Comparison of ENCODE assay signal across 1 cellular context in the genomic region with DNA sequence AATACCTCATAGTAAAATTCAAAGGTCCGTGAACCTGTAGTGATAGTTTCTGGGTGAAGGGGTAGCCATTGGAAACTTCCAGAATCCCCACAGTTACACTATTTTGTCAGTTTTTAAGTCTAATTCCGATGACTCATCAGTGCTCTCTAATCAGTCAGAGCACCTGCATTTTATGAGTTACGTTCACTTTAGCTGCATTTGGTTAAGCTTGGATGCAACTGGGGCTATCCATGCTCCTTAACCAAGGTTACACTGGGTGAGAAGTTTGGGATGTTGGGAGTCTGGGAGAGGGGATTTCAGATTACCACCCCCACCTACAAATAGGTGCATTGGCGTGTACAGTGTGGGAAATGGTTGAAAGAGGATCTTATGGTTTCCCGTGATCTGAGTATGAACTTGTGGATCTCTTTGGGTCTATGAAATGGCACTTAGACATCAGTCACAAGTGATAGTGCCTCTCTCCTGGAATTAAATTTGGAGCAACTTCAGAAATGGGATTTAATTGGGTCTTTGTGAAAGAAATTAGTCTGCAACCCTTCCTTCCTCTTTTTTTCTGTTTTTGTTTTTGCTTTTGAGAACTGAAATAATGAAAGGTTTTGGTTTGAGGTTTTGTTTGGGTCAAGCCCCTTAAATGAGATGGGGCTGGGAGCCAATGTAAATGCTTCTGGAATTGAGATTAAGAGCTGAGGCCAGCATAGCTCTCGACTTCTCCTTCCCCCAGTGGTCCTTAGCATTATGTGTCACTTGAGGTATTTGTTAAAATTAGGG.
A peak's percentile ranks its signal among the peaks of the same experiment; 100 is the strongest.
TF ChIP-seq lines count a peak whose summit lies in the region.

No MANE protein-coding gene starts in this region.

TF ChIP-seq in GM12878, 131 proteins besides CTCF, POLR2A, EP300 and RAD21 (continued from another document):
- TF ChIP-seq, protein P1, sequence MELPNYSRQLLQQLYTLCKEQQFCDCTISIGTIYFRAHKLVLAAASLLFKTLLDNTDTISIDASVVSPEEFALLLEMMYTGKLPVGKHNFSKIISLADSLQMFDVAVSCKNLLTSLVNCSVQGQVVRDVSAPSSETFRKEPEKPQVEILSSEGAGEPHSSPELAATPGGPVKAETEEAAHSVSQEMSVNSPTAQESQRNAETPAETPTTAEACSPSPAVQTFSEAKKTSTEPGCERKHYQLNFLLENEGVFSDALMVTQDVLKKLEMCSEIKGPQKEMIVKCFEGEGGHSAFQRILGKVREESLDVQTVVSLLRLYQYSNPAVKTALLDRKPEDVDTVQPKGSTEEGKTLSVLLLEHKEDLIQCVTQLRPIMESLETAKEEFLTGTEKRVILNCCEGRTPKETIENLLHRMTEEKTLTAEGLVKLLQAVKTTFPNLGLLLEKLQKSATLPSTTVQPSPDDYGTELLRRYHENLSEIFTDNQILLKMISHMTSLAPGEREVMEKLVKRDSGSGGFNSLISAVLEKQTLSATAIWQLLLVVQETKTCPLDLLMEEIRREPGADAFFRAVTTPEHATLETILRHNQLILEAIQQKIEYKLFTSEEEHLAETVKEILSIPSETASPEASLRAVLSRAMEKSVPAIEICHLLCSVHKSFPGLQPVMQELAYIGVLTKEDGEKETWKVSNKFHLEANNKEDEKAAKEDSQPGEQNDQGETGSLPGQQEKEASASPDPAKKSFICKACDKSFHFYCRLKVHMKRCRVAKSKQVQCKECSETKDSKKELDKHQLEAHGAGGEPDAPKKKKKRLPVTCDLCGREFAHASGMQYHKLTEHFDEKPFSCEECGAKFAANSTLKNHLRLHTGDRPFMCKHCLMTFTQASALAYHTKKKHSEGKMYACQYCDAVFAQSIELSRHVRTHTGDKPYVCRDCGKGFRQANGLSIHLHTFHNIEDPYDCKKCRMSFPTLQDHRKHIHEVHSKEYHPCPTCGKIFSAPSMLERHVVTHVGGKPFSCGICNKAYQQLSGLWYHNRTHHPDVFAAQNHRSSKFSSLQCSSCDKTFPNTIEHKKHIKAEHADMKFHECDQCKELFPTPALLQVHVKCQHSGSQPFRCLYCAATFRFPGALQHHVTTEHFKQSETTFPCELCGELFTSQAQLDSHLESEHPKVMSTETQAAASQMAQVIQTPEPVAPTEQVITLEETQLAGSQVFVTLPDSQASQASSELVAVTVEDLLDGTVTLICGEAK (IDR thresholded peaks at IDR 0.05; ENCODE audit: borderline replicate concordance), result no peak
- TF ChIP-seq USF1 (IDR thresholded peaks at IDR 0.05; ENCODE audit: borderline replicate concordance, extremely low read length, insufficient read depth, low read depth, low read length) (no peak), WRNIP1 (IDR thresholded peaks at IDR 0.05; ENCODE audit: borderline replicate concordance, low read depth, low read length) (no peak), ATF2 (IDR thresholded peaks at IDR 0.05; ENCODE audit: low read length) (no peak), YY1 (IDR thresholded peaks at IDR 0.05; ENCODE audit: low read depth, low read length) (no peak), DPF2 (IDR thresholded peaks at IDR 0.05) (no peak), BCL11A (IDR thresholded peaks at IDR 0.05; ENCODE audit: low read depth, low read length) (peak; percentile 23; the same call in 1 of the 2 replicates), IKZF2 (IDR thresholded peaks at IDR 0.05) (peak; percentile 39 to 53; a peak in 3 of 4 replicates), CHD2 (IDR thresholded peaks at IDR 0.05; ENCODE audit: borderline replicate concordance, low read depth, low read length) (no peak), ZNF384 (IDR thresholded peaks at IDR 0.05; ENCODE audit: borderline replicate concordance, low read depth, low read length) (no peak), IRF4 (IDR thresholded peaks at IDR 0.05; ENCODE audit: low read depth, low read length) (no peak), CBX3 (IDR thresholded peaks at IDR 0.05; ENCODE audit: borderline replicate concordance, low read depth) (no peak), E2F4 (IDR thresholded peaks at IDR 0.05; ENCODE audit: low read depth, low read length) (no peak), STAT1 (conservative IDR thresholded peaks at IDR 0.05) (no peak), SPI1 (IDR thresholded peaks at IDR 0.05; ENCODE audit: borderline replicate concordance, insufficient read depth, low read depth, low read length) (peak; percentile 37), MTA2 (IDR thresholded peaks at IDR 0.05; ENCODE audit: low read depth) (peak; percentile 51), CEBPB (IDR thresholded peaks at IDR 0.05; ENCODE audit: borderline replicate concordance in 1 of 2, low read depth in 2 of 2, low read length in 2 of 2) (no peak), IKZF1 (conservative IDR thresholded peaks at IDR 0.05) (peak; percentile 42; the same call in 1 of the 2 replicates), POLR2AphosphoS5 (IDR thresholded peaks at IDR 0.05; ENCODE audit: low read length) (no peak), ZNF217 (IDR thresholded peaks at IDR 0.05) (no peak)
- TF ChIP-seq, protein P2, sequence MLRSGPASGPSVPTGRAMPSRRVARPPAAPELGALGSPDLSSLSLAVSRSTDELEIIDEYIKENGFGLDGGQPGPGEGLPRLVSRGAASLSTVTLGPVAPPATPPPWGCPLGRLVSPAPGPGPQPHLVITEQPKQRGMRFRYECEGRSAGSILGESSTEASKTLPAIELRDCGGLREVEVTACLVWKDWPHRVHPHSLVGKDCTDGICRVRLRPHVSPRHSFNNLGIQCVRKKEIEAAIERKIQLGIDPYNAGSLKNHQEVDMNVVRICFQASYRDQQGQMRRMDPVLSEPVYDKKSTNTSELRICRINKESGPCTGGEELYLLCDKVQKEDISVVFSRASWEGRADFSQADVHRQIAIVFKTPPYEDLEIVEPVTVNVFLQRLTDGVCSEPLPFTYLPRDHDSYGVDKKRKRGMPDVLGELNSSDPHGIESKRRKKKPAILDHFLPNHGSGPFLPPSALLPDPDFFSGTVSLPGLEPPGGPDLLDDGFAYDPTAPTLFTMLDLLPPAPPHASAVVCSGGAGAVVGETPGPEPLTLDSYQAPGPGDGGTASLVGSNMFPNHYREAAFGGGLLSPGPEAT (IDR thresholded peaks at IDR 0.05; ENCODE audit: low read depth), result no peak
- TF ChIP-seq, protein P3, sequence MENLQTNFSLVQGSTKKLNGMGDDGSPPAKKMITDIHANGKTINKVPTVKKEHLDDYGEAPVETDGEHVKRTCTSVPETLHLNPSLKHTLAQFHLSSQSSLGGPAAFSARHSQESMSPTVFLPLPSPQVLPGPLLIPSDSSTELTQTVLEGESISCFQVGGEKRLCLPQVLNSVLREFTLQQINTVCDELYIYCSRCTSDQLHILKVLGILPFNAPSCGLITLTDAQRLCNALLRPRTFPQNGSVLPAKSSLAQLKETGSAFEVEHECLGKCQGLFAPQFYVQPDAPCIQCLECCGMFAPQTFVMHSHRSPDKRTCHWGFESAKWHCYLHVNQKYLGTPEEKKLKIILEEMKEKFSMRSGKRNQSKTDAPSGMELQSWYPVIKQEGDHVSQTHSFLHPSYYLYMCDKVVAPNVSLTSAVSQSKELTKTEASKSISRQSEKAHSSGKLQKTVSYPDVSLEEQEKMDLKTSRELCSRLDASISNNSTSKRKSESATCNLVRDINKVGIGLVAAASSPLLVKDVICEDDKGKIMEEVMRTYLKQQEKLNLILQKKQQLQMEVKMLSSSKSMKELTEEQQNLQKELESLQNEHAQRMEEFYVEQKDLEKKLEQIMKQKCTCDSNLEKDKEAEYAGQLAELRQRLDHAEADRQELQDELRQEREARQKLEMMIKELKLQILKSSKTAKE (IDR thresholded peaks at IDR 0.05; ENCODE audit: low read depth, poor library complexity, severe bottlenecking), result peak; percentile 27
- TF ChIP-seq, protein P4, sequence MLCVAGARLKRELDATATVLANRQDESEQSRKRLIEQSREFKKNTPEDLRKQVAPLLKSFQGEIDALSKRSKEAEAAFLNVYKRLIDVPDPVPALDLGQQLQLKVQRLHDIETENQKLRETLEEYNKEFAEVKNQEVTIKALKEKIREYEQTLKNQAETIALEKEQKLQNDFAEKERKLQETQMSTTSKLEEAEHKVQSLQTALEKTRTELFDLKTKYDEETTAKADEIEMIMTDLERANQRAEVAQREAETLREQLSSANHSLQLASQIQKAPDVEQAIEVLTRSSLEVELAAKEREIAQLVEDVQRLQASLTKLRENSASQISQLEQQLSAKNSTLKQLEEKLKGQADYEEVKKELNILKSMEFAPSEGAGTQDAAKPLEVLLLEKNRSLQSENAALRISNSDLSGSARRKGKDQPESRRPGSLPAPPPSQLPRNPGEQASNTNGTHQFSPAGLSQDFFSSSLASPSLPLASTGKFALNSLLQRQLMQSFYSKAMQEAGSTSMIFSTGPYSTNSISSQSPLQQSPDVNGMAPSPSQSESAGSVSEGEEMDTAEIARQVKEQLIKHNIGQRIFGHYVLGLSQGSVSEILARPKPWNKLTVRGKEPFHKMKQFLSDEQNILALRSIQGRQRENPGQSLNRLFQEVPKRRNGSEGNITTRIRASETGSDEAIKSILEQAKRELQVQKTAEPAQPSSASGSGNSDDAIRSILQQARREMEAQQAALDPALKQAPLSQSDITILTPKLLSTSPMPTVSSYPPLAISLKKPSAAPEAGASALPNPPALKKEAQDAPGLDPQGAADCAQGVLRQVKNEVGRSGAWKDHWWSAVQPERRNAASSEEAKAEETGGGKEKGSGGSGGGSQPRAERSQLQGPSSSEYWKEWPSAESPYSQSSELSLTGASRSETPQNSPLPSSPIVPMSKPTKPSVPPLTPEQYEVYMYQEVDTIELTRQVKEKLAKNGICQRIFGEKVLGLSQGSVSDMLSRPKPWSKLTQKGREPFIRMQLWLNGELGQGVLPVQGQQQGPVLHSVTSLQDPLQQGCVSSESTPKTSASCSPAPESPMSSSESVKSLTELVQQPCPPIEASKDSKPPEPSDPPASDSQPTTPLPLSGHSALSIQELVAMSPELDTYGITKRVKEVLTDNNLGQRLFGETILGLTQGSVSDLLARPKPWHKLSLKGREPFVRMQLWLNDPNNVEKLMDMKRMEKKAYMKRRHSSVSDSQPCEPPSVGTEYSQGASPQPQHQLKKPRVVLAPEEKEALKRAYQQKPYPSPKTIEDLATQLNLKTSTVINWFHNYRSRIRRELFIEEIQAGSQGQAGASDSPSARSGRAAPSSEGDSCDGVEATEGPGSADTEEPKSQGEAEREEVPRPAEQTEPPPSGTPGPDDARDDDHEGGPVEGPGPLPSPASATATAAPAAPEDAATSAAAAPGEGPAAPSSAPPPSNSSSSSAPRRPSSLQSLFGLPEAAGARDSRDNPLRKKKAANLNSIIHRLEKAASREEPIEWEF (IDR thresholded peaks at IDR 0.05; ENCODE audit: insufficient replicate concordance, low read depth, low read length), result no peak
